Comparison of ENCODE assay signal across 15 cellular contexts in the genomic region with DNA sequence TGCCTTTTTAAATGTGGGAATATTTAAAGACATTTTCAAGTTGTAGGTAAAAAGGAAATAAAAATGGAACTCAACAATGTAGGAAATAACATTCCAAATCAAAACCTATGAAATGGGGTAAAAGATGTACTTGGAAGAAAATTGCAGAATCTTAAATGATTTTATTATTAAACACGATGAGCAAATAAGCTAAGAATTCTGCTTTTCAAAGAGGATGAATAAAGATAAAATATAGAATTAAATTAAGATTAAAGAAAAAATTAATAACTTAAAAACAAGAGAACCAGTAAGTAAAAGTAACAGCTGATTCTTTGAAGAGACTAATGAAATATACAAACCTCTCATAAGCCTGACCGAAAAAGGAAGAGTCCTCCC.
DNase-seq lines count a peak whose midpoint lies in the region; ATAC-seq and TF ChIP-seq lines count a peak whose summit lies in the region.
"Had no signal": no experiment of that assay in that cellular context is flagged by ENCODE, and none has a peak within 500 bp of the region (broad histone marks: within the 10 kb centered on the region; RNA-seq: fewer than 3 reads in every experiment).

No MANE protein-coding gene starts in this region.

- no peak overlapping the region for H3K4me3 ChIP-seq in CD8-positive, alpha-beta memory T cell (ENCODE audit: low read length)
- H3K4me3 ChIP-seq: BLaER1 treated with 17β-estradiol and CSF1 and Interleukin-3, amounts not matched to agents 10 nM and 100 nM had no signal

- no peak for TF ChIP-seq CTCF in glutamatergic neuron (IDR thresholded peaks at IDR 0.05; ENCODE audit: partially characterized antibody, unreplicated experiment)

- ATAC-seq in GM18867 (IDR thresholded peaks at IDR 0.05; ENCODE audit: unreplicated experiment) (no peak), HG02623 (IDR thresholded peaks at IDR 0.05; ENCODE audit: unreplicated experiment) (no peak)
- ATAC-seq: CD8-positive, alpha-beta T cell had no signal

- no peaks in the 10 kb centered on the region for H3K36me3 ChIP-seq in CD8-positive, alpha-beta memory T cell (ENCODE audit: insufficient read depth, low read length)

- peaks cover 6% of the 10 kb centered on the region in 3 donors for H3K4me1 Mint-ChIP-seq in CD8-positive, alpha-beta memory T cell
- peaks cover 27% of the 10 kb centered on the region for H3K4me1 Mint-ChIP-seq in glutamatergic neuron (ENCODE audit: low read depth, unreplicated experiment)

- no peak overlapping the region for H3K4me3 Mint-ChIP-seq in CD8-positive, alpha-beta memory T cell
- no peak overlapping the region for H3K4me3 Mint-ChIP-seq in glutamatergic neuron (ENCODE audit: unreplicated experiment)
- H3K4me3 Mint-ChIP-seq: CD4-positive, alpha-beta T cell; CD8-positive, alpha-beta T cell had no signal

- no peak for DNase-seq in CD8-positive, alpha-beta memory T cell
- DNase-seq in glutamatergic neuron, result no peak
- DNase-seq in COR-L47 (lab: John Stamatoyannopoulos, UW), result no peak
- DNase-seq: 8988T; ACHN; Caco-2; Calu3; CD4-positive, alpha-beta T cell; CD8-positive, alpha-beta T cell; DMS79 treated with DMSO at 0.1 percent for 48 hours; GF-D8 had no signal

- CTCF ChIA-PET in CD8-positive, alpha-beta memory T cell (lab: Charles Lee), result interaction anchor here (1.7 kb wide), 2 partner anchors 12 to 408 kb away, joined by 5 read pairs; no protein-coding TSS in a partner anchor

- H3K9me3 ChIP-seq in CD8-positive, alpha-beta memory T cell (ENCODE audit: low read length), result no peaks in the 10 kb centered on the region
- H3K9me3 ChIP-seq: BLaER1 treated with 17β-estradiol and CSF1 and Interleukin-3, amounts not matched to agents 10 nM and 100 nM; Caco-2 had no signal

- no peaks in the 10 kb centered on the region for H3K27me3 Mint-ChIP-seq in CD8-positive, alpha-beta memory T cell
- no peaks in the 10 kb centered on the region for H3K27me3 Mint-ChIP-seq in glutamatergic neuron (ENCODE audit: unreplicated experiment)
- H3K27me3 Mint-ChIP-seq: CD4-positive, alpha-beta T cell had no signal

- no peak overlapping the region for H3K27ac Mint-ChIP-seq in CD8-positive, alpha-beta memory T cell
- H3K27ac Mint-ChIP-seq in glutamatergic neuron (ENCODE audit: unreplicated experiment), result peak overlapping the region; percentile 89
- H3K27ac Mint-ChIP-seq: CD4-positive, alpha-beta T cell; CD8-positive, alpha-beta T cell had no signal

- peaks cover 0 to 5% (median 2%) of the 10 kb centered on the region in 3 donors for H3K36me3 Mint-ChIP-seq in CD8-positive, alpha-beta memory T cell
- H3K36me3 Mint-ChIP-seq in glutamatergic neuron (ENCODE audit: unreplicated experiment), result peaks cover 10% of the 10 kb centered on the region
- H3K36me3 Mint-ChIP-seq: CD8-positive, alpha-beta T cell had no signal

- no peaks in the 10 kb centered on the region for H3K27me3 ChIP-seq in CD8-positive, alpha-beta memory T cell (ENCODE audit: insufficient read depth, low read length, poor library complexity, severe bottlenecking)
- H3K27me3 ChIP-seq: BLaER1 treated with 17β-estradiol and CSF1 and Interleukin-3, amounts not matched to agents 10 nM and 100 nM had no signal

- POLR2A ChIA-PET in CD8-positive, alpha-beta memory T cell (lab: Charles Lee), result no interaction called here

- no peaks in the 10 kb centered on the region for H3K9me3 Mint-ChIP-seq in CD8-positive, alpha-beta memory T cell
- no peaks in the 10 kb centered on the region for H3K9me3 Mint-ChIP-seq in glutamatergic neuron (ENCODE audit: unreplicated experiment)
- H3K9me3 Mint-ChIP-seq: CD4-positive, alpha-beta T cell; CD8-positive, alpha-beta T cell had no signal

- H3K4me1 ChIP-seq in CD8-positive, alpha-beta memory T cell (ENCODE audit: insufficient read depth, low read length), result no peaks in the 10 kb centered on the region
- H3K4me1 ChIP-seq: Caco-2 had no signal

- H3K27ac ChIP-seq in CD8-positive, alpha-beta memory T cell (ENCODE audit: low read depth, low read length), result peak overlapping the region; percentile 78
- H3K27ac ChIP-seq: BLaER1 treated with 17β-estradiol and CSF1 and Interleukin-3, amounts not matched to agents 10 nM and 100 nM; C4-2B had no signal
